ENCODE assay signal across 26 cellular contexts in the genomic region with DNA sequence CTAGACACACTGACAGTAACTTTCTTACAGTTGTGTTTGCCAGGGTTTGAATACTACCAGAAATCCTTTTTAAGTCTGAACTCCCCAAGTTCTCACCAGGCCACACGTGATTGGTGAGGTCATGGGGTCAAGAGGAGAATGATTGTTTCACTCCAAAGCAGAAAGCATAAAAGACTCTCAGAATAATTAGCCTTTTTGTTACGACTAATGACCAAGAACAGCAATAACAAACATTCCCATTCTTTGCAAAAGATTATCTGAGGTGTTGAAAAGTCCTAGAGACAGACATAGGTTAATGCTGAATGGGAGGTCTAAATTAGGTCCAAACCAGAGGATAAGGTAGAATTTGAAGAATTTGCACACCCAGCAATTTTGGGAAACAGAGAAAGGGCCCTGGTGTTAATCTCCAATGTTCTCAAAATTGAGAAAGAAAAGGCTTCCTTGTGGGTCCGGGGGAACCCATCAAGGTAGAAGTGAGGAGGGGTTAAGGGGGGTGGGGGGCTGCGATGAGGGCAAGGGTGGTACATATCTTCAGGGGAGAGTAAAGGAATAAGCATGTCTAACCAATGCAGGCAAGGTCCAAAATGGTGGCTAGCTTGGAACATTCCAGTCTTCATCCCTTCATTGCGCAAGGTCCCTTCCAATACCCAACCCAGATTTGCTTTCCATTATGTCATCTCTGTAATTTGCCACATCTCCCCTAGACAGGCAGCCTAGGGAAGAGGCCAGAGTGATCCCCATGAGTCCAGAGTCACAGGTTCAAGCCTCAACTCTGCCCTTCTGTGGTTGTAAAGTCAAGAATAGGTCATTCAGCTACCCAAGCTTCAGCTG.
"Had no signal": no experiment of that assay in that cellular context is flagged by ENCODE, and none has a peak within 500 bp of the region (broad histone marks: within the 10 kb centered on the region; RNA-seq: fewer than 3 reads in every experiment).

No MANE protein-coding gene starts in this region.

- DNase-seq: activated B cell treated with CpG ODN at 0.5 μM for 24 hours; activated CD4-positive, alpha-beta memory T cell treated with anti-CD3 and anti-CD28 coated beads for 36 hours; activated CD4-positive, alpha-beta T cell treated with anti-CD3 and anti-CD28 coated beads for 1 hour; activated CD4-positive, alpha-beta T cell treated with anti-CD3 and anti-CD28 coated beads, Interleukin-2, amount 10 ng/mL, durations not matched to agents 24 days and 14 days; activated CD8-positive, alpha-beta memory T cell treated with anti-CD3 and anti-CD28 coated beads for 24 hours; activated effector memory CD4-positive, alpha-beta T cell treated with anti-CD3 and anti-CD28 coated beads, Interleukin-2, amount 50 U/mL, for 16 hours; activated naive CD4-positive, alpha-beta T cell treated with Interleukin-2 at 50 U/mL for 16 hours; activated naive CD8-positive, alpha-beta T cell treated with anti-CD3 and anti-CD28 coated beads, Interleukin-2, amount 50 U/mL, for 24 hours; activated T-cell treated with anti-CD3 and anti-CD28 coated beads, Interleukin-2, amount 50 U/mL, for 4 hours; amniotic stem cell; body of pancreas; central memory CD4-positive, alpha-beta T cell; NCI-H1048; NCI-H1417 treated with DMSO at 0.1 percent for 48 hours; NCI-H1694; NCI-H2029; NCI-H2107; NCI-H2171 treated with DMSO at 0.1 percent for 48 hours; NCI-H226; NCI-H526; NK-92 treated with Interleukin-12 subunit alpha and Interleukin-12 subunit beta, amount 100 ng/mL, for 24 hours; PC-9; SIG-M5; T-cell; T-helper 2 cell; T1000 had no signal
